18 cellular contexts compared by ENCODE assay signal in the genomic region with DNA sequence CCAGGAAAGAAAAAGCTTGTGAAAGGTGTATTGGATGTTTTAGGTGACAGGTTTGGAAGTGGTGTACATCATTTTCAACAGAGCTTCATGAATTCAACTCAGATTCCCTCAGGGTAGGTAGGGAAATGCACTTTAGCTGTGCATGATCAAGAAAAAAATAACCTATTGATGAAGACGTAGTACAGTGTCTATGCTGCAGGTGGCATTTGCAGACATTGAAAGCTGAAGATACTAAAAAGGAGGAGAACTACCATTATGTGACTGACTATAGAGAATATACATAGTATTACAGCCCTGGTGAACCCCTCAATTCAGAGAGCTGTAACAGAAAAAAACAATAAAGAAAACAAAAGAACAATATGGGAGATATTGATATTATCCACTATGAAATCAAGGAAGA.
DNase-seq lines count a peak whose midpoint lies in the region; ATAC-seq, FAIRE-seq and TF ChIP-seq lines count a peak whose summit lies in the region.
"Had no signal": no experiment of that assay in that cellular context is flagged by ENCODE, and none has a peak within 500 bp of the region (broad histone marks: within the 10 kb centered on the region; RNA-seq: fewer than 3 reads in every experiment).

No MANE protein-coding gene starts in this region.

- DNase-seq in DMS 273 (lab: John Stamatoyannopoulos, UW; ENCODE audit: unreplicated experiment) (peak; percentile 29), DMS 273 treated with DMSO at 0.1 percent for 48 hours (lab: John Stamatoyannopoulos, UW) (no peak), HPDE6-E6E7 (ENCODE audit: extremely low spot score) (peak; percentile 4), RWPE2 (ENCODE audit: low spot score) (no peak), kidney tubule cell (ENCODE audit: low spot score) (peak; percentile 1), GM12891 (ENCODE audit: insufficient read length, low spot score) (no peak), pancreas (no peak), H54 (ENCODE audit: insufficient read length, low spot score) (no peak)
- DNase-seq: 8988T; heart right ventricle; islet precursor cell; NCI-H2029; SHP77; stimulated activated CD4-positive, alpha-beta T cell treated with anti-CD3 and anti-CD28 coated beads, Interleukin-12 subunit alpha, Interleukin-12 subunit beta, amount 100 ng/mL, for 4 hours; thyroid gland had no signal

- peak; percentile 17 for TF ChIP-seq CTCF in RWPE2 (IDR thresholded peaks at IDR 0.05; ENCODE audit: poor library complexity, severe bottlenecking)
- TF ChIP-seq CTCF in pancreas (IDR thresholded peaks at IDR 0.05) = no peak

- no peaks in the 10 kb centered on the region for H3K36me3 ChIP-seq in RWPE2 (ENCODE audit: low read depth)
- H3K36me3 ChIP-seq in pancreas = no peaks in the 10 kb centered on the region
- H3K36me3 ChIP-seq: BLaER1 treated with 17β-estradiol and CSF1 and Interleukin-3, amounts not matched to agents 10 nM and 100 nM; heart right ventricle; thyroid gland had no signal

- no peak for TF ChIP-seq POLR2A in GM12891 (IDR thresholded peaks at IDR 0.05; ENCODE audit: low read depth, low read length)
- no peak for TF ChIP-seq POLR2A in H54 (IDR thresholded peaks at IDR 0.05; ENCODE audit: low read depth, low read length)

- H3K9me3 ChIP-seq in RWPE2 (ENCODE audit: severe bottlenecking) = no peaks in the 10 kb centered on the region
- H3K9me3 ChIP-seq in pancreas = no peaks in the 10 kb centered on the region
- H3K9me3 ChIP-seq: BLaER1 treated with 17β-estradiol and CSF1 and Interleukin-3, amounts not matched to agents 10 nM and 100 nM; heart right ventricle; thyroid gland had no signal

- H3K4me1 ChIP-seq in RWPE2 (ENCODE audit: insufficient read depth, poor library complexity, severe bottlenecking) (no peaks in the 10 kb centered on the region), pancreas (no peaks in the 10 kb centered on the region)
- H3K4me1 ChIP-seq: BLaER1 treated with 17β-estradiol and CSF1 and Interleukin-3, amounts not matched to agents 10 nM and 100 nM; heart right ventricle; thyroid gland had no signal

- H3K27ac ChIP-seq in RWPE2 (ENCODE audit: poor library complexity, severe bottlenecking) (no peak overlapping the region), pancreas (no peak overlapping the region)
- H3K27ac ChIP-seq: BLaER1 treated with 17β-estradiol and CSF1 and Interleukin-3, amounts not matched to agents 10 nM and 100 nM; heart right ventricle; thyroid gland had no signal

- H3K4me3 ChIP-seq in RWPE2 (ENCODE audit: severe bottlenecking) = no peak overlapping the region
- no peak overlapping the region for H3K4me3 ChIP-seq in pancreas
- H3K4me3 ChIP-seq: BLaER1 treated with 17β-estradiol and CSF1 and Interleukin-3, amounts not matched to agents 10 nM and 100 nM; heart right ventricle; thyroid gland had no signal

- WGBS in pancreas, 2 donors = 25 to 28% methylated on average over 1 of the region's 1 CpG

- no peak for FAIRE-seq in GM12891 (lab: Jason Lieb, UNC)
- FAIRE-seq in pancreas (lab: Jason Lieb, UNC) = no peak
- FAIRE-seq in H54 (lab: Jason Lieb, UNC) = no peak

- ATAC-seq in RWPE2 (ENCODE audit: low read depth) (peak; percentile 49; the same call in 1 of the 3 replicates), pancreas (no peak)
- ATAC-seq: activated CD4-positive, CD25-positive, alpha-beta regulatory T cell treated with anti-CD3 and anti-CD28 coated beads, Interleukin-2, amount 50 U/mL, for 24 hours; heart right ventricle; stimulated activated effector memory CD8-positive, alpha-beta T cell treated with anti-CD3 and anti-CD28 coated beads, Interleukin-12 subunit alpha, Interleukin-12 subunit beta, amount 100 ng/mL, for 72 hours had no signal

- H3K27me3 ChIP-seq in RWPE2 (ENCODE audit: insufficient read depth, poor library complexity, severe bottlenecking) = no peaks in the 10 kb centered on the region
- H3K27me3 ChIP-seq in pancreas = no peaks in the 10 kb centered on the region
- H3K27me3 ChIP-seq: BLaER1 treated with 17β-estradiol and CSF1 and Interleukin-3, amounts not matched to agents 10 nM and 100 nM; heart right ventricle; thyroid gland had no signal

- intact Hi-C loops in pancreas (cut with DNase I) = no loop called here

TF ChIP-seq in GM12891, 5 proteins besides CTCF, POLR2A, EP300 and RAD21:
- TF ChIP-seq POLR2AphosphoS5 (IDR thresholded peaks at IDR 0.05; ENCODE audit: low read depth, low read length) = no peak
- no peak for TF ChIP-seq POU2F2 (IDR thresholded peaks at IDR 0.05; ENCODE audit: low read depth, low read length)
- TF ChIP-seq SPI1 (IDR thresholded peaks at IDR 0.05; ENCODE audit: low read depth, low read length) = no peak
- TF ChIP-seq PAX5 (IDR thresholded peaks at IDR 0.05; ENCODE audit: insufficient read depth, low read length, severe bottlenecking) = no peak
- no peak for TF ChIP-seq TAF1 (IDR thresholded peaks at IDR 0.05; ENCODE audit: low read depth, low read length)

Comparison
In these comparisons a context has a peak if more than half of its experiments do, and no peak if none do; other contexts are left out.
1. DNase-seq: peak in DMS 273 (single experiment), HPDE6-E6E7 (single experiment) and kidney tubule cell (single experiment); none in DMS 273 treated with DMSO at 0.1 percent for 48 hours (single experiment), RWPE2 (single experiment), GM12891 (single experiment), pancreas (0 of 6) and H54 (single experiment).